In the genomic region with DNA sequence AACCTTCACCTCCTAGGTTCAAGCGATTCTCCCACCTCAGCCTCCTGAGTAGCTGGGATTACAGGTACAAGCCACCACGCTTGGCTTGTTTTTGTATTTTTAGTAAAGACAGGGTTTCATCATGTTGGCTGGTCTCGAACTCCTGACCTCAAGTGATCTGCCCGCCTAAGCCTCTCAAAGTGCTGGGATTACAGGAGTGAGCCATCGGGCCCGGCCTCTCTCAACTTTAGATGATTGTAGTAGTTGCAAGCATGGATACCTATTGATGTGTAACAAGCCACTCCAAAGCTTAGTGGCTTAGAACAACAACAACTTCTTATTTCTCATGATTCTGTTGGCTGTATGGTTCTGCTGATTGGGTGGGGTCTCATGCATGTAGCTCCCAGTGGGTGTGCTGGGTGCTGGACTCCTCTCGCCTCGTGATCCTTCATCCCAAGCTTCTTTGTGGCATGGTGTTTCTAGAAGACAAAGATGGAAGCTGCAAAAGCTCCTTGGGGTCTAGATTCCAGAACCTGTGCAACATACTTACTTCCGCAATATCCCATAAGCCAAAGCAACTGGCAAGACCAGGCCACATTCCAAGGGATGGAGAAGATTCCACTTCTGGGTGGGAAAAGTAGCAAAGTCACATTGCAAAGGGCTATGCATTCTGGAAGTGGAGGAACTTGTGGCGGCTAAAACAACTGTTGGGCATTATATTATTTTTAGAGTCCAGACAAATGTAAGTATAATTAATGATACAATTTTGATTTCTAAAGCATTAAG, we compare ENCODE assay signal across 24 cellular contexts. TPM values are rescaled to one million over a fixed set of nuclear protein-coding genes. Genes with fewer than 3 reads are reported as not detected.
"Had no signal": no experiment of that assay in that cellular context is flagged by ENCODE, and none has a peak within 500 bp of the region (broad histone marks: within the 10 kb centered on the region; RNA-seq: fewer than 3 reads in every experiment).

No MANE protein-coding gene starts in this region.

- H3K4me3 ChIP-seq: dorsolateral prefrontal cortex, esophagus muscularis mucosa, gastroesophageal sphincter, left ventricle myocardium inferior, lower lobe of right lung, psoas muscle, right lobe of liver, spleen, thoracic aorta had no signal

- H3K4me1 ChIP-seq: esophagus muscularis mucosa, gastroesophageal sphincter, left ventricle myocardium inferior, lower lobe of right lung, psoas muscle, right lobe of liver, spleen had no signal

- H3K36me3 ChIP-seq: esophagus muscularis mucosa, gastroesophageal sphincter, left ventricle myocardium inferior, lower lobe of right lung, right lobe of liver, spleen, thoracic aorta had no signal

- DNase-seq: cortex of kidney; dorsolateral prefrontal cortex; effector CD8-positive, alpha-beta T cell; glutamatergic neuron; left ventricle myocardium inferior; lower lobe of right lung; psoas muscle; retina; spleen; stimulated activated CD4-positive, alpha-beta T cell treated with anti-CD3 and anti-CD28 coated beads, Interleukin-15, amount 100 ng/mL, for 24 hours; stimulated activated CD4-positive, alpha-beta T cell treated with anti-CD3 and anti-CD28 coated beads, Interleukin-1b, Interleukin-23, amount 100 ng/mL, for 48 hours; stimulated activated CD4-positive, alpha-beta T cell treated with anti-CD3 and anti-CD28 coated beads, Interleukin-4, amount 100 ng/mL, for 24 hours; stimulated activated naive CD8-positive, alpha-beta T cell treated with anti-CD3 and anti-CD28 coated beads, Interleukin-15, amount 100 ng/mL, for 72 hours; trophoblast cell had no signal

- H3K9me3 ChIP-seq: esophagus muscularis mucosa, gastroesophageal sphincter, left ventricle myocardium inferior, lower lobe of right lung, psoas muscle, right lobe of liver, spleen, thoracic aorta had no signal

- H3K27me3 ChIP-seq: esophagus muscularis mucosa, gastroesophageal sphincter, right lobe of liver, spleen had no signal

- FAIRE-seq: endometrium, keratinocyte, urothelium cell line had no signal

- H3K27ac ChIP-seq: dorsolateral prefrontal cortex, epithelial cell of prostate, esophagus muscularis mucosa, gastroesophageal sphincter, left ventricle myocardium inferior, lower lobe of right lung, psoas muscle, right lobe of liver, spleen, thoracic aorta had no signal

- ATAC-seq: gastroesophageal sphincter; lower lobe of right lung; natural killer cell treated with Interleukin-12 subunit alpha and Interleukin-12 subunit beta and Interleukin-15 and Interleukin-18, amount 100 ng/mL, for 72 hours; psoas muscle; right lobe of liver; stimulated activated memory B cell treated with anti-CD40 and anti-IgM and Interleukin-4, amounts not matched to agents 10 μg/mL and 1 μg/mL and 100 μg/mL, for 72 hours; stimulated activated naive CD8-positive, alpha-beta T cell treated with anti-CD3 and anti-CD28 coated beads, Interleukin-15, amount 100 ng/mL, for 72 hours had no signal

RNA-seq across cellular contexts. Expression of gene SKIDA1, which starts 37.9 kb away (rescaled TPM):
- total RNA-seq: natural killer cell treated with Interleukin-12 subunit alpha and Interleukin-12 subunit beta and Interleukin-15 and Interleukin-18, amount 100 ng/mL, for 72 hours had no signal
